Comparison of ENCODE assay signal across 22 cellular contexts in genomic region chr11:130381317-130381716, GRCh38. TPM values are rescaled to one million over a fixed set of nuclear protein-coding genes. Genes with fewer than 3 reads are reported as not detected.
DNase-seq lines count a peak whose midpoint lies in the region; ATAC-seq, FAIRE-seq and TF ChIP-seq lines count a peak whose summit lies in the region.
"Had no signal": no experiment of that assay in that cellular context is flagged by ENCODE, and none has a peak within 500 bp of the region (broad histone marks: within the 10 kb centered on the region; RNA-seq: fewer than 3 reads in every experiment).

No MANE protein-coding gene starts in this region.

- no peaks in the 10 kb centered on the region for H3K9me1 ChIP-seq in K562 (ENCODE audit: control insufficient read depth, insufficient read depth, low read length)

- CTCF ChIA-PET in K562 (lab: Yijun Ruan, JAX; ENCODE audit: low intra/inter-chr PET ratio): no interaction called here

- no peak for TF ChIP-seq POLR2A in K562 (conservative IDR thresholded peaks at IDR 0.05)
- no peak for TF ChIP-seq POLR2A in transverse colon (IDR thresholded peaks at IDR 0.05)

- in situ Hi-C loops in K562 (cut with MboI) (no loop called here), transverse colon (cut with MboI; ENCODE audit: low pct_ligation_motif_present in 1 of 4, low pct_unique_long_range_greater_than_20kb in 1 of 4, low sequenced_read_pairs in 3 of 4) (loop anchor here in 2 of 4 donors (25.0 kb wide), 1 partner anchor 169 kb away; no protein-coding TSS in a partner anchor)

- intact Hi-C loops in left cardiac atrium (cut with DNase I) (loop anchor here in 1 of 2 donors (10.0 kb wide), 1 partner anchor 167 kb away; no protein-coding TSS in a partner anchor), cardiac septum (cut with DNase I) (no loop called here), K562 (cut with micrococcal nuclease) (no loop called here), transverse colon (cut with DNase I; ENCODE audit: low total_unique reads) (loop anchor here (5.0 to 10.0 kb wide), 2 partner anchors 54 to 167 kb away; no protein-coding TSS in a partner anchor)

- TF ChIP-seq RAD21 in Ishikawa (IDR thresholded peaks at IDR 0.05; ENCODE audit: low read depth): peak; percentile 3; the same call in 1 of the 2 replicates
- TF ChIP-seq RAD21 in K562 (CRISPR knock-in tag; conservative IDR thresholded peaks at IDR 0.05 in 1 of 2, IDR thresholded peaks at IDR 0.05 in 1 of 2): no peak

- H3K9ac ChIP-seq in K562 (ENCODE audit: insufficient read depth in 1 of 2, low read depth in 2 of 2, low read length in 2 of 2): no peak overlapping the region
- H3K9ac ChIP-seq: SK-N-SH had no signal

- H3K79me2 ChIP-seq in K562 (ENCODE audit: control insufficient read depth, insufficient read depth, low read length): no peaks in the 10 kb centered on the region

- H2AFZ ChIP-seq in K562 (ENCODE audit: low read depth, low read length): no peak overlapping the region

- 1% methylated on average over 7 of the region's 7 CpGs for WGBS in K562 (ENCODE audit: insufficient coverage, low coverage, missing lambda C conversion rate)
- 77 to 80% methylated on average over 1 to 7 of the region's 7 CpGs for WGBS in transverse colon (ENCODE audit: low coverage in 1 of 2), 2 donors

- no peak overlapping the region for H3K4me2 ChIP-seq in K562 (ENCODE audit: insufficient read depth, low read length)
- H3K4me2 ChIP-seq: SK-N-SH had no signal

- H3K9me3 ChIP-seq in K562 (replicated peaks; ENCODE audit: control insufficient read depth, insufficient read depth, low read depth, low read length) (no peaks in the 10 kb centered on the region), transverse colon (no peaks in the 10 kb centered on the region)
- H3K9me3 ChIP-seq: SK-N-SH had no signal

- BruUV-seq in K562 (replicated peaks; lab: Mats Ljungman, UMichigan): no TSS peak

- H3K36me3 ChIP-seq in K562 (ENCODE audit: control insufficient read depth, insufficient read depth, low read length) (no peaks in the 10 kb centered on the region), transverse colon (no peaks in the 10 kb centered on the region)

- no peak for TF ChIP-seq CTCF in K562 (IDR thresholded peaks at IDR 0.05 in 2 of 3, conservative IDR thresholded peaks at IDR 0.05 in 1 of 3; ENCODE audit: insufficient read depth in 2 of 3, low read depth in 1 of 3, low read length in 3 of 3)
- no peak for TF ChIP-seq CTCF in transverse colon (IDR thresholded peaks at IDR 0.05)

- H3K27ac ChIP-seq in K562 (ENCODE audit: extremely low read depth, low read depth, low read length) (no peak overlapping the region), transverse colon (no peak overlapping the region)
- H3K27ac ChIP-seq: C4-2B, HL-60 had no signal

- peak in 1 of 2 donors; percentile 65 for ATAC-seq in left cardiac atrium
- ATAC-seq in K562: peak; percentile 42; the same call in 1 of the 3 replicates
- ATAC-seq: T-cell had no signal

- H3K4me1 ChIP-seq in K562 (replicated peaks in 1 of 2; ENCODE audit: control insufficient read depth in 2 of 2, insufficient read depth in 2 of 2, low read length in 2 of 2) (no peaks in the 10 kb centered on the region), transverse colon (peaks cover 0 to 5% (median 0%) of the 10 kb centered on the region in 4 donors)

- H3K27me3 ChIP-seq in K562 (ENCODE audit: control insufficient read depth in 2 of 2, insufficient read depth in 2 of 2, low read length in 2 of 2) (peaks cover 2 to 29% of the 10 kb centered on the region in 2 experiments; a peak in 4 of 5 replicates), transverse colon (no peaks in the 10 kb centered on the region)

- H4K20me1 ChIP-seq in K562 (replicated peaks; ENCODE audit: control insufficient read depth, insufficient read depth, low read length): no peaks in the 10 kb centered on the region

- no peak for TF ChIP-seq EP300 in Ishikawa (IDR thresholded peaks at IDR 0.05; ENCODE audit: borderline replicate concordance)
- TF ChIP-seq EP300 in K562 (IDR thresholded peaks at IDR 0.05; ENCODE audit: low read length): no peak
- TF ChIP-seq EP300 in transverse colon (IDR thresholded peaks at IDR 0.05; ENCODE audit: low read depth): no peak

- no peak for FAIRE-seq in K562 (lab: Jason Lieb, UNC)
- FAIRE-seq: G401.6, HTR-8/SVneo, RCC 7860 had no signal

- POLR2A ChIA-PET in K562 (lab: Yijun Ruan, JAX): interaction anchor here (0.7 to 1.2 kb wide), 2 partner anchors 14 to 203 kb away, joined by 3 read pairs; no protein-coding TSS in a partner anchor

- DNase-seq in left cardiac atrium: peak; percentile 25
- no peak for DNase-seq in cardiac septum (ENCODE audit: low spot score)
- peak in 1 of 4 experiments; percentile 4 for DNase-seq in K562 (ENCODE audit: extremely low read depth in 1 of 4, low spot score in 3 of 4)
- DNase-seq in renal cortical epithelial cell (ENCODE audit: low read depth): peak; percentile 15
- DNase-seq in stimulated activated CD4-positive, alpha-beta T cell treated with anti-CD3 and anti-CD28 coated beads, Interleukin-1b, Interleukin-23, amount 100 ng/mL, for 48 hours: no peak
- DNase-seq in transverse colon: no peak
- DNase-seq: AML-193; DND-41; H9; KBM-7; NCI-H1417; NCI-H187 treated with DMSO at 0.1 percent for 48 hours; NK-92 treated with Interleukin-12 subunit alpha and Interleukin-12 subunit beta, amount 100 ng/mL, for 24 hours; SHP77 treated with DMSO at 0.1 percent for 48 hours; SK-N-SH; T-cell had no signal

- no peak overlapping the region for H3K4me3 ChIP-seq in K562
- no peak overlapping the region for H3K4me3 ChIP-seq in transverse colon

TF ChIP-seq in Ishikawa, 13 proteins besides CTCF, POLR2A, EP300 and RAD21 (continues in another document):
- TF ChIP-seq EGR1 (IDR thresholded peaks at IDR 0.05) (no peak), NFIC (IDR thresholded peaks at IDR 0.05) (peak; percentile 83), TEAD4 (IDR thresholded peaks at IDR 0.05) (no peak)

TF ChIP-seq in K562, 482 proteins besides CTCF, POLR2A, EP300 and RAD21:
- TF ChIP-seq LEF1 (IDR thresholded peaks at IDR 0.05): no peak
- TF ChIP-seq NFIC (IDR thresholded peaks at IDR 0.05): peak; percentile 69

RNA-seq across cellular contexts. Expression of gene ADAMTS8, which starts 47.1 kb away (rescaled TPM):
- total RNA-seq in left cardiac atrium (10 to 100 TPM in 1 of 2 donors, 1 to 10 TPM in 1; 3.3 to 53.0 TPM), cardiac septum (3.9 TPM), K562 (2014; rRNA removed) (not detected in 2 replicates), K562 (2014; rRNA removed; fragmentation: Illumina TruSeq; extraction: Trizol) (not detected in 2 replicates), K562 (2015; rRNA removed; fragmentation: Illumina TruSeq; extraction: Trizol) (not detected in 2 replicates), K562 (2021) (not detected in 2 replicates), renal cortical epithelial cell (not detected in 2 replicates), transverse colon (under 1 TPM in 3 of 4 donors, not detected in 1; 0.27 to 1.00 (median 0.95) TPM)
- total RNA-seq in K562 (2011; cell fraction: chromatin; rRNA removed; ENCODE audit: low replicate concordance): not detected in 2 replicates
- not detected in 2 replicates for total RNA-seq in K562 (2011; cell fraction: nucleolus; rRNA removed)
- total RNA-seq in K562 (2011; cell fraction: nucleoplasm; rRNA removed): not detected in 2 replicates
- polyA plus RNA-seq in K562 (2011; rRNA removed) (not detected in 2 replicates), K562 (2014; fragmentation: Illumina TruSeq; extraction: Trizol) (not detected in 2 replicates), K562 (2014; fragmentation: Nextera tagmentation; extraction: Ambion mirVana) (not detected), K562 (2014; rRNA removed) (not detected in 2 replicates)
- not detected in 2 replicates for polyA plus RNA-seq in K562 (2011; cell fraction: cytosol; rRNA removed)
- not detected in 2 replicates for polyA plus RNA-seq in K562 (2011; cell fraction: nucleus; rRNA removed)
- not detected in 2 replicates for polyA plus RNA-seq in K562 (2012)
- not detected in 2 replicates for polyA minus RNA-seq in K562 (2011; rRNA and poly(A)+ RNA removed)
- polyA minus RNA-seq in K562 (2011; cell fraction: cytosol; rRNA and poly(A)+ RNA removed): not detected in 2 replicates
- polyA minus RNA-seq in K562 (2011; cell fraction: nucleus; rRNA and poly(A)+ RNA removed): not detected in 2 replicates
- polyA plus RNA-seq: SK-N-SH had no signal

Comparison
In these comparisons a context has a peak if more than half of its experiments do, and no peak if none do; other contexts are left out.
1. DNase-seq: peak in left cardiac atrium (single experiment) and renal cortical epithelial cell (single experiment); none in cardiac septum (single experiment), stimulated activated CD4-positive, alpha-beta T cell treated with anti-CD3 and anti-CD28 coated beads, Interleukin-1b, Interleukin-23, amount 100 ng/mL, for 48 hours (single experiment) and transverse colon (single experiment).